ENCODE assay signal across 26 cellular contexts in genomic region chr1:167483790-167484189, GRCh38. TPM values are rescaled to one million over a fixed set of nuclear protein-coding genes. Genes with fewer than 3 reads are reported as not detected.
DNase-seq lines count a peak whose midpoint lies in the region; ATAC-seq and TF ChIP-seq lines count a peak whose summit lies in the region.
"Had no signal": no experiment of that assay in that cellular context is flagged by ENCODE, and none has a peak within 500 bp of the region (broad histone marks: within the 10 kb centered on the region; RNA-seq: fewer than 3 reads in every experiment).

No MANE protein-coding gene starts in this region.

- TF ChIP-seq EP300 in sigmoid colon (IDR thresholded peaks at IDR 0.05), result no peak

- no peak for TF ChIP-seq CTCF in sigmoid colon (IDR thresholded peaks at IDR 0.05)

- no peaks in the 10 kb centered on the region for H3K27me3 ChIP-seq in sigmoid colon
- H3K27me3 ChIP-seq: BE2C, thyroid gland had no signal

- no peak for TF ChIP-seq POLR2A in sigmoid colon (IDR thresholded peaks at IDR 0.05)

- 76 to 84% methylated on average over 7 of the region's 7 CpGs for WGBS in sigmoid colon, 2 donors

- H3K36me3 Mint-ChIP-seq in activated CD4-positive, alpha-beta T cell treated with anti-CD3 and anti-CD28 coated beads for 36 hours (ENCODE audit: low read depth), result peaks cover 58% of the 10 kb centered on the region
- H3K36me3 Mint-ChIP-seq in T-cell, result peaks cover 46% of the 10 kb centered on the region
- peaks cover 17% of the 10 kb centered on the region for H3K36me3 Mint-ChIP-seq in activated naive CD8-positive, alpha-beta T cell
- H3K36me3 Mint-ChIP-seq: brain, memory B cell had no signal

- no peaks in the 10 kb centered on the region for H3K27me3 Mint-ChIP-seq in activated CD4-positive, alpha-beta T cell treated with anti-CD3 and anti-CD28 coated beads for 36 hours
- no peaks in the 10 kb centered on the region for H3K27me3 Mint-ChIP-seq in T-cell
- no peaks in the 10 kb centered on the region for H3K27me3 Mint-ChIP-seq in activated naive CD8-positive, alpha-beta T cell
- H3K27me3 Mint-ChIP-seq: brain had no signal

- H3K4me3 Mint-ChIP-seq in activated CD4-positive, alpha-beta T cell treated with anti-CD3 and anti-CD28 coated beads for 36 hours, result peak overlapping the region; percentile 50
- peak overlapping the region; percentile 65 to 80 (median 66) for H3K4me3 Mint-ChIP-seq in T-cell
- peak overlapping the region; percentile 66 for H3K4me3 Mint-ChIP-seq in activated naive CD8-positive, alpha-beta T cell
- H3K4me3 Mint-ChIP-seq: brain, memory B cell had no signal

- H3K27ac ChIP-seq in sigmoid colon, result no peak overlapping the region
- H3K27ac ChIP-seq: SJSA1, thyroid gland had no signal

- no peaks in the 10 kb centered on the region for H3K36me3 ChIP-seq in sigmoid colon
- H3K36me3 ChIP-seq: BE2C, SJSA1, thyroid gland had no signal

- H3K9me3 ChIP-seq in sigmoid colon, result no peaks in the 10 kb centered on the region
- H3K9me3 ChIP-seq: BE2C, SJSA1, thyroid gland had no signal

- H3K4me1 ChIP-seq in sigmoid colon, result no peaks in the 10 kb centered on the region
- H3K4me1 ChIP-seq: BE2C, SJSA1, thyroid gland had no signal

- peak; percentile 17 for ATAC-seq in activated CD4-positive, alpha-beta T cell treated with anti-CD3 and anti-CD28 coated beads for 36 hours
- peak in 2 of 4 experiments; percentile 18 to 31 for ATAC-seq in T-cell (replicated peaks in 1 of 4)
- ATAC-seq in HG03432 (IDR thresholded peaks at IDR 0.05; ENCODE audit: unreplicated experiment), result no peak
- no peak for ATAC-seq in GM21723 (IDR thresholded peaks at IDR 0.05; ENCODE audit: unreplicated experiment)
- ATAC-seq: PC-3 had no signal

- intact Hi-C loops in activated CD4-positive, alpha-beta T cell treated with anti-CD3 and anti-CD28 coated beads for 36 hours (cut with DNase I, micrococcal nuclease), result loop anchor here in 1 of 2 experiments (5.0 kb wide), 1 partner anchor 34 kb away; the partner anchor contains the start of gene CD247
- intact Hi-C loops in sigmoid colon (cut with DNase I), result no loop called here

- H3K27ac Mint-ChIP-seq in activated CD4-positive, alpha-beta T cell treated with anti-CD3 and anti-CD28 coated beads for 36 hours, result peak overlapping the region; percentile 89
- H3K27ac Mint-ChIP-seq in T-cell, result peak overlapping the region; percentile 97
- peak overlapping the region; percentile 96 for H3K27ac Mint-ChIP-seq in activated naive CD8-positive, alpha-beta T cell
- H3K27ac Mint-ChIP-seq: brain, memory B cell, naive B cell, progenitor cell of endocrine pancreas had no signal

- POLR2A ChIA-PET in activated CD4-positive, alpha-beta T cell treated with anti-CD3 and anti-CD28 coated beads for 36 hours (lab: Charles Lee), result interaction anchor here (0.9 to 2.0 kb wide), 5 partner anchors 17 to 33 kb away, joined by 3 to 8 read pairs (median 3); no protein-coding TSS in a partner anchor
- POLR2A ChIA-PET in T-cell (lab: Charles Lee), result interaction anchor here (0.6 to 1.4 kb wide), 7 partner anchors 8 to 37 kb away, joined by 3 to 4 read pairs (median 3); no protein-coding TSS in a partner anchor

- H3K9me3 Mint-ChIP-seq in activated CD4-positive, alpha-beta T cell treated with anti-CD3 and anti-CD28 coated beads for 36 hours (ENCODE audit: low read depth), result no peaks in the 10 kb centered on the region
- no peaks in the 10 kb centered on the region for H3K9me3 Mint-ChIP-seq in T-cell
- no peaks in the 10 kb centered on the region for H3K9me3 Mint-ChIP-seq in activated naive CD8-positive, alpha-beta T cell (ENCODE audit: low read depth)
- H3K9me3 Mint-ChIP-seq: memory B cell, naive B cell had no signal

- DNase-seq in activated CD4-positive, alpha-beta T cell treated with anti-CD3 and anti-CD28 coated beads for 36 hours, result peak; percentile 41
- DNase-seq in activated CD4-positive, alpha-beta T cell treated with anti-CD3 and anti-CD28 coated beads for 4 hours, result no peak
- DNase-seq in T-cell, result no peak
- DNase-seq in sigmoid colon, result peak; percentile 26
- DNase-seq in ureter (ENCODE audit: low spot score), result no peak
- DNase-seq: BE2C; cortex of kidney; foreskin fibroblast; kidney glomerular epithelial cell; naive B cell; NCI-H1417; NCI-H2171 treated with DMSO at 0.1 percent for 48 hours; NCI-H748 treated with DMSO at 0.1 percent for 48 hours; PC-3; stimulated activated CD4-positive, alpha-beta T cell treated with anti-CD3 and anti-CD28 coated beads, Interleukin-4, amount 100 ng/mL, for 24 hours; T-helper 9 cell; thyroid gland had no signal

- CTCF ChIA-PET in activated CD4-positive, alpha-beta T cell treated with anti-CD3 and anti-CD28 coated beads for 36 hours (lab: Charles Lee), result interaction anchor here (0.6 to 2.2 kb wide), 10 partner anchors 10 to 680 kb away, joined by 3 to 7 read pairs (median 4); partner anchors contain the start of gene CD247
- CTCF ChIA-PET in T-cell (lab: Charles Lee), result interaction anchor here in 1 of 2 donors (0.6 to 1.1 kb wide), 7 partner anchors 16 to 49 kb away, joined by 3 to 4 read pairs (median 4); no protein-coding TSS in a partner anchor

- H3K4me1 Mint-ChIP-seq in activated CD4-positive, alpha-beta T cell treated with anti-CD3 and anti-CD28 coated beads for 36 hours, result peaks cover 97% of the 10 kb centered on the region
- H3K4me1 Mint-ChIP-seq in T-cell, result peaks cover 99 to 100% (median 99%) of the 10 kb centered on the region in 3 donors
- peaks cover 94% of the 10 kb centered on the region for H3K4me1 Mint-ChIP-seq in activated naive CD8-positive, alpha-beta T cell (ENCODE audit: low read depth)
- H3K4me1 Mint-ChIP-seq: memory B cell had no signal

- no peak overlapping the region for H3K4me3 ChIP-seq in sigmoid colon
- H3K4me3 ChIP-seq: SJSA1, skin epidermis, thyroid gland had no signal

RNA-seq across cellular contexts. Expression of gene CD247, which starts 34.5 kb away (rescaled TPM):
- total RNA-seq in activated CD4-positive, alpha-beta T cell treated with anti-CD3 and anti-CD28 coated beads for 36 hours, result 100 to 1,000 TPM; 149 TPM
- total RNA-seq in T-cell (100 to 1,000 TPM; 324 to 414 (median 385) TPM), sigmoid colon (1 to 10 TPM in 1 of 4 donors, under 1 TPM in 1, not detected in 2; 0.36 to 1.8 TPM), ureter (4.7 TPM)
- polyA plus RNA-seq in sigmoid colon, result 10 to 100 TPM in 1 of 3 donors, under 1 TPM in 1, not detected in 1; 0.92 to 20.3 TPM
- total RNA-seq: A172, PC-3, progenitor cell of endocrine pancreas, SJSA1 had no signal

Comparison
In these comparisons a context has a peak if more than half of its experiments do, and no peak if none do; other contexts are left out.
1. DNase-seq: peak in activated CD4-positive, alpha-beta T cell treated with anti-CD3 and anti-CD28 coated beads for 36 hours (single experiment) and sigmoid colon (single experiment); none in activated CD4-positive, alpha-beta T cell treated with anti-CD3 and anti-CD28 coated beads for 4 hours (0 of 2), T-cell (0 of 34) and ureter (single experiment).
2. RNA of gene CD247, which starts 34.5 kb away (total RNA-seq): 324 to 414 TPM in T-cell and 149 TPM in activated CD4-positive, alpha-beta T cell treated with anti-CD3 and anti-CD28 coated beads for 36 hours; 4.7 TPM in ureter (single experiment) and 0.36 to 1.8 TPM in sigmoid colon; every median in the first group is over 10 times any median in the second.
3. Peak in every context shown above with its lines, with median percentiles within 50 percentile points of each other: H3K27ac Mint-ChIP-seq and H3K4me3 Mint-ChIP-seq.